19 cellular contexts compared by ENCODE assay signal in the genomic region with DNA sequence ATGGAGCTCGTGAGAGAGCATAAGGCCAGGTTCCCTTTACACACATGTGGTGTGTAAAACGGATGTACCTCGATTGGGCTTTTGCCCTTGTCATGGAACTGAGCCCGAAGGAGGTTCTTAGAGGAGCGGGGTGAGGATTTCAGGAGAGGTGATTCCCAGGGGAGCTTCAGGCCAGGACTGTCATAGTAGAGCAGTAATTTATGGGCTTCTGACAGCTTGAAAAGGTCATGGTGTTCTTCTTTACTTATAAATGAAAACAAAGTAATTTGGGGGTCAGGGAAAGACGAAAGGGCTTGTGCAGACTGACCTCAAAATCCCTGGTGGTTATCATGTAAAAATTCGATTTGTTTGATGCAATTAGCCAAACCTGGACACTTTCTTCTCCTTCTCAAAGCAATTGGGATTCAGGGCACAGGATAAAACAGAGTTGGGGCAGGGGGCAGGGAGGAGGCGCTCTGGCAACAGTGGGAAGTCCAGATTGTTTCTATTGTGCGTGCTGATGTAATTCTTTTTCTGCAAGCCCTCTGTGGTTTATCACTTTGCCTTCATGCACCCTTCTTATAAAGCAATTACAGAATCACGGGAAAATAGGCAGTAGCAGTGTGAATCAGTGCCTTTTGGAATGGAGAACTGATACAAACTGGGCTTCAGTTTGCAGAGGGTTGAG.
"Had no signal": no experiment of that assay in that cellular context is flagged by ENCODE, and none has a peak within 500 bp of the region (broad histone marks: within the 10 kb centered on the region; RNA-seq: fewer than 3 reads in every experiment).

No MANE protein-coding gene starts in this region.

- DNase-seq: activated CD4-positive, alpha-beta T cell treated with anti-CD3 and anti-CD28 coated beads for 1 hour; activated CD4-positive, alpha-beta T cell treated with anti-CD3 and anti-CD28 coated beads, Interleukin-2, amount 50 U/mL, for 48 hours; activated CD8-positive, alpha-beta memory T cell treated with anti-CD3 and anti-CD28 coated beads, Interleukin-2, amount 10 ng/mL, durations not matched to agents 7 days and 5 days; activated naive CD4-positive, alpha-beta T cell treated with anti-CD3 and anti-CD28 coated beads, Interleukin-2, amount 10 ng/mL, durations not matched to agents 7 days and 5 days; activated T-cell treated with anti-CD3 and anti-CD28 coated beads, Interleukin-2, amount 50 U/mL, for 24 hours; central memory CD4-positive, alpha-beta T cell; colonic mucosa; effector CD4-positive, alpha-beta T cell; mucosa of descending colon; natural killer cell; retina; stimulated activated CD4-positive, alpha-beta T cell treated with anti-CD3 and anti-CD28 coated beads, Interleukin-15, amount 100 ng/mL, for 24 hours; stimulated activated CD4-positive, alpha-beta T cell treated with anti-CD3 and anti-CD28 coated beads, Interleukin-4, amount 100 ng/mL, for 1 hour; stimulated activated naive CD4-positive, alpha-beta T cell; T1000 had no signal

- H3K4me1 ChIP-seq: colonic mucosa had no signal

- H3K9me3 ChIP-seq: colonic mucosa, mucosa of descending colon, tibial nerve had no signal

- H3K36me3 ChIP-seq: colonic mucosa, tibial nerve had no signal

- H3K4me3 ChIP-seq: colonic mucosa, mucosa of descending colon, SK-N-MC, skin epidermis, tibial nerve had no signal

- H3K27ac ChIP-seq: colonic mucosa, SK-N-MC, skin epidermis had no signal

- H3K27ac Mint-ChIP-seq: activated CD8-positive, alpha-beta memory T cell treated with anti-CD3 and anti-CD28 coated beads, Interleukin-2, amount 10 ng/mL, durations not matched to agents 7 days and 5 days; activated naive CD4-positive, alpha-beta T cell treated with anti-CD3 and anti-CD28 coated beads, Interleukin-2, amount 10 ng/mL, durations not matched to agents 7 days and 5 days; activated T-cell treated with anti-CD3 and anti-CD28 coated beads, Interleukin-2, amount 50 U/mL, for 24 hours; memory B cell; natural killer cell had no signal

- H3K4me3 Mint-ChIP-seq: activated CD8-positive, alpha-beta memory T cell treated with anti-CD3 and anti-CD28 coated beads, Interleukin-2, amount 10 ng/mL, durations not matched to agents 7 days and 5 days; activated naive CD4-positive, alpha-beta T cell treated with anti-CD3 and anti-CD28 coated beads, Interleukin-2, amount 10 ng/mL, durations not matched to agents 7 days and 5 days; activated T-cell treated with anti-CD3 and anti-CD28 coated beads, Interleukin-2, amount 50 U/mL, for 24 hours; memory B cell; natural killer cell had no signal

- ATAC-seq: activated CD8-positive, alpha-beta memory T cell treated with anti-CD3 and anti-CD28 coated beads, Interleukin-2, amount 10 ng/mL, durations not matched to agents 7 days and 5 days; mucosa of descending colon; natural killer cell had no signal

- H3K36me3 Mint-ChIP-seq: activated CD8-positive, alpha-beta memory T cell treated with anti-CD3 and anti-CD28 coated beads, Interleukin-2, amount 10 ng/mL, durations not matched to agents 7 days and 5 days; activated naive CD4-positive, alpha-beta T cell treated with anti-CD3 and anti-CD28 coated beads, Interleukin-2, amount 10 ng/mL, durations not matched to agents 7 days and 5 days; memory B cell; natural killer cell had no signal

- H3K9me3 Mint-ChIP-seq: activated naive CD4-positive, alpha-beta T cell treated with anti-CD3 and anti-CD28 coated beads, Interleukin-2, amount 10 ng/mL, durations not matched to agents 7 days and 5 days; activated T-cell treated with anti-CD3 and anti-CD28 coated beads, Interleukin-2, amount 50 U/mL, for 24 hours; memory B cell; natural killer cell had no signal

- H3K27me3 ChIP-seq: colonic mucosa, tibial nerve had no signal

- H3K4me1 Mint-ChIP-seq: activated CD8-positive, alpha-beta memory T cell treated with anti-CD3 and anti-CD28 coated beads, Interleukin-2, amount 10 ng/mL, durations not matched to agents 7 days and 5 days; activated naive CD4-positive, alpha-beta T cell treated with anti-CD3 and anti-CD28 coated beads, Interleukin-2, amount 10 ng/mL, durations not matched to agents 7 days and 5 days; memory B cell; natural killer cell had no signal
